In the genomic region with DNA sequence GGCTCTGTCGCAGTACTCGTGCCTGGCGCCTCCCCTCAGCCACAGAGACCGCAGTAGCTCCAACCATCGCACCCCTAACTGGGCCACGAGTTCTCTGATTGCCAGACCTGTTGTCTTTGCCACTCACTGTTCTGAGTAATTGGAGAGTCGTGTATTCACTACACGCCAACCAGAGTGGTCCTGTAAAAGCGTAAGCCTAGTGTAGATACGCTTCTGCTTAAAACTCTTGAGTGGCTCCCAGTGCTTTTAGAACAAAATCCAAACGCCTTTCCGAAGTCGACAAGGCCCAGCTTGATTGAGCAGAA, we compare ENCODE assay signal across 8 cellular contexts. TPM values are rescaled to one million over a fixed set of nuclear protein-coding genes. Genes with fewer than 3 reads are reported as not detected.
DNase-seq lines count a peak whose midpoint lies in the region; ATAC-seq and TF ChIP-seq lines count a peak whose summit lies in the region.

No MANE protein-coding gene starts in this region.

- ATAC-seq in HG02642 (IDR thresholded peaks at IDR 0.05; ENCODE audit: poor library complexity, unreplicated experiment): no peak
- no peak for ATAC-seq in GM21526 (IDR thresholded peaks at IDR 0.05; ENCODE audit: low FRiP score, unreplicated experiment)

- no peaks in the 10 kb centered on the region for H3K27me3 Mint-ChIP-seq in glutamatergic neuron (ENCODE audit: unreplicated experiment)

- TF ChIP-seq CTCF in A673 (conservative IDR thresholded peaks at IDR 0.05; ENCODE audit: low read depth, low read length): no peak
- no peak for TF ChIP-seq CTCF in WERI-Rb-1 (IDR thresholded peaks at IDR 0.05; ENCODE audit: low read depth, low read length)
- no peak for TF ChIP-seq CTCF in glutamatergic neuron (IDR thresholded peaks at IDR 0.05; ENCODE audit: partially characterized antibody, unreplicated experiment)
- TF ChIP-seq CTCF in smooth muscle cell (IDR thresholded peaks at IDR 0.05; ENCODE audit: borderline replicate concordance, insufficient read depth, poor library complexity, severe bottlenecking): no peak

- intact Hi-C loops in A673 (cut with micrococcal nuclease; ENCODE audit: unreplicated experiment): loop anchor here (5.0 kb wide), 1 partner anchor 49 kb away; the partner anchor contains the start of gene SLC7A6
- intact Hi-C loops in posterior cingulate gyrus (cut with DNase I): loop anchor here (2.0 to 10.0 kb wide), 3 partner anchors 44 to 226 kb away; partner anchors contain the start of genes NFATC3 and PLA2G15

- BruUV-seq in A673 (replicated peaks; lab: Mats Ljungman, UMichigan): TSS peak; percentile 55

- DNase-seq in A673 (ENCODE audit: low spot score) (no peak), H7 (no peak), WERI-Rb-1 (no peak), glutamatergic neuron (no peak), smooth muscle cell (lab: John Stamatoyannopoulos, UW; ENCODE audit: unreplicated experiment) (no peak), posterior cingulate gyrus (no peak)

- peak overlapping the region; percentile 90 for H3K4me2 ChIP-seq in smooth muscle cell

- H3K4me1 ChIP-seq in A673 (ENCODE audit: insufficient read depth, low read length, poor library complexity, severe bottlenecking): peaks cover 15% of the 10 kb centered on the region
- H3K4me1 ChIP-seq in smooth muscle cell (ENCODE audit: low read depth): peaks cover 14% of the 10 kb centered on the region

- peak overlapping the region; percentile 62 for H3K27ac Mint-ChIP-seq in glutamatergic neuron (ENCODE audit: unreplicated experiment)

- H4K20me1 ChIP-seq in smooth muscle cell (ENCODE audit: low read depth): peaks cover 2% of the 10 kb centered on the region

- H3K79me2 ChIP-seq in smooth muscle cell (ENCODE audit: low read depth): peaks cover 76% of the 10 kb centered on the region

- POLR2A ChIA-PET in A673 (lab: Charles Lee; ENCODE audit: low non-redundant PET): no interaction called here

- peak overlapping the region; percentile 81 for H3K9ac ChIP-seq in smooth muscle cell (ENCODE audit: low read depth)

- H3K4me1 Mint-ChIP-seq in glutamatergic neuron (ENCODE audit: low read depth, unreplicated experiment): peaks cover 9% of the 10 kb centered on the region

- H2AFZ ChIP-seq in smooth muscle cell (ENCODE audit: low read depth): peak overlapping the region; percentile 97

- no peaks in the 10 kb centered on the region for H3F3A ChIP-seq in smooth muscle cell (ENCODE audit: low read depth)

- peaks cover 33% of the 10 kb centered on the region for H3K36me3 ChIP-seq in A673 (ENCODE audit: insufficient read depth, low read length, poor library complexity, severe bottlenecking)
- H3K36me3 ChIP-seq in H7 (replicated peaks; ENCODE audit: control insufficient read depth, insufficient read depth, low read length): peaks cover 6% of the 10 kb centered on the region
- H3K36me3 ChIP-seq in WERI-Rb-1: peaks cover 34% of the 10 kb centered on the region
- no peaks in the 10 kb centered on the region for H3K36me3 ChIP-seq in smooth muscle cell (ENCODE audit: low read depth)

- H3K27ac ChIP-seq in A673 (ENCODE audit: low read depth, low read length, poor library complexity, severe bottlenecking): peak overlapping the region; percentile 88
- H3K27ac ChIP-seq in WERI-Rb-1: peak overlapping the region; percentile 89
- peak overlapping the region; percentile 66 for H3K27ac ChIP-seq in smooth muscle cell (ENCODE audit: low read depth)

- peaks cover 3% of the 10 kb centered on the region for H3K9me3 Mint-ChIP-seq in glutamatergic neuron (ENCODE audit: unreplicated experiment)

- CTCF ChIA-PET in A673 (lab: Charles Lee): interaction anchor here (1.1 to 1.4 kb wide), 2 partner anchors 12 to 47 kb away, joined by 4 to 7 read pairs; partner anchors contain the start of gene SLC7A6

- H3K4me3 Mint-ChIP-seq in glutamatergic neuron (ENCODE audit: unreplicated experiment): peak overlapping the region; percentile 90

- H3K36me3 Mint-ChIP-seq in glutamatergic neuron (ENCODE audit: unreplicated experiment): no peaks in the 10 kb centered on the region

- H3K9me3 ChIP-seq in A673 (ENCODE audit: low read depth, low read length, poor library complexity, severe bottlenecking) (no peaks in the 10 kb centered on the region), WERI-Rb-1 (ENCODE audit: severe bottlenecking) (no peaks in the 10 kb centered on the region), smooth muscle cell (replicated peaks; ENCODE audit: low read depth) (no peaks in the 10 kb centered on the region)

- peak overlapping the region; percentile 71 for H3K4me3 ChIP-seq in A673 (ENCODE audit: low read depth, low read length, poor library complexity, severe bottlenecking)
- peak overlapping the region; percentile 97 for H3K4me3 ChIP-seq in H7 (ENCODE audit: insufficient read depth, low read depth, low read length)
- H3K4me3 ChIP-seq in WERI-Rb-1 (ENCODE audit: low read depth, low read length): peak overlapping the region; percentile 98
- peak overlapping the region; percentile 80 for H3K4me3 ChIP-seq in smooth muscle cell

- H3K27me3 ChIP-seq in A673 (replicated peaks; ENCODE audit: insufficient read depth, low read depth, low read length, poor library complexity): no peaks in the 10 kb centered on the region
- no peaks in the 10 kb centered on the region for H3K27me3 ChIP-seq in H7 (ENCODE audit: control insufficient read depth, insufficient read depth, low read length)
- H3K27me3 ChIP-seq in WERI-Rb-1 (ENCODE audit: insufficient read depth, low read depth, severe bottlenecking): no peaks in the 10 kb centered on the region
- no peaks in the 10 kb centered on the region for H3K27me3 ChIP-seq in smooth muscle cell (ENCODE audit: low read depth)

- 7% methylated on average over 13 of the region's 13 CpGs for WGBS in smooth muscle cell (ENCODE audit: low lambda C conversion rate)

RNA-seq across cellular contexts. Expression of gene PRMT7, which starts 0.4 kb away (rescaled TPM):
- total RNA-seq in A673 (2021) (60.2 and 66.2 TPM in 2 replicates), glutamatergic neuron (ENCODE audit: unreplicated experiment) (62.7 TPM), smooth muscle cell (16.3 and 22.1 TPM in 2 replicates)
- total RNA-seq in H7 (2014; rRNA removed; shearing (Covaris generic)): 34.6 and 56.5 TPM in 2 replicates
- 19.7 and 25.4 TPM in 2 replicates for polyA plus RNA-seq in smooth muscle cell

RNA-seq across cellular contexts. Expression of gene SLC7A6OS, which starts 0.5 kb away (rescaled TPM):
- total RNA-seq in A673 (2021): 24.5 and 25.3 TPM in 2 replicates
- total RNA-seq in H7 (2014; rRNA removed; shearing (Covaris generic)): 15.8 and 20.7 TPM in 2 replicates
- 25.2 TPM for total RNA-seq in glutamatergic neuron (ENCODE audit: unreplicated experiment)
- 8.3 and 9.6 TPM in 2 replicates for total RNA-seq in smooth muscle cell
- 13.2 and 13.9 TPM in 2 replicates for polyA plus RNA-seq in smooth muscle cell

RNA-seq across cellular contexts. Expression of gene SLC7A6, which starts 46.9 kb away (rescaled TPM):
- 43.6 and 58.7 TPM in 2 replicates for total RNA-seq in A673 (2021)
- 16.8 and 19.8 TPM in 2 replicates for total RNA-seq in H7 (2014; rRNA removed; shearing (Covaris generic))
- 78.1 TPM for total RNA-seq in glutamatergic neuron (ENCODE audit: unreplicated experiment)
- 16.5 and 22.7 TPM in 2 replicates for total RNA-seq in smooth muscle cell
- polyA plus RNA-seq in smooth muscle cell: 11.4 and 15.9 TPM in 2 replicates
